Comparison of ENCODE assay signal across 22 cellular contexts in the genomic region with DNA sequence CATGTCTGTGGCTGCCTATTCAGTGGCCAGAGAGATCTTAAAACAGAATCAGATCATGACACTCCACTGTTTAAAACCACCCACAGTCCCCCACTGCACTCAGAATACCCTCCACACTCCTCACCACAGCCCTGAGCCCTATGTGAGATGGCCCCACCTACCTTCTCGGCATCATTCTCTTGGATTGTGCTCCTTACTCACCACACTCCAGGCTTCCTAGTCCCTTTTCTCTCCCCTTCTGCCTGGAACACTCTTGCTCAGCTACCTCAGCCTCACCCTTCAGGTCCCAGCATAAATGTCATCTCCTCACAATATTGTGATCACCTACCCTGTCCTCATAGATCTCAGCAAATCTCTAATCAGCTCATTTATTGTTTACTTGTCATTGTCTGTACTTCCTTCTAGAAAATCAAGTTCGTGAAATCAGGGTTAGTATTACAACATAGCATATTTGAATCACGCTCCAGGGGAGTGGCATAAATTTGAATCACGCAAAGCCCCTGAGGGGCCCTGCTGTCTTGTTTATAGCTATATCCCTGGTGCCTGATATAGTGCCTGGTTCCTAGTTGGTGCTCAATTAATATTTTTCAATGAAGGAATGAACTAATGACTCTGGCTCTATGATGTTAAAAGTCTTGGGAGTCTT. TPM values are rescaled to one million over a fixed set of nuclear protein-coding genes. Genes with fewer than 3 reads are reported as not detected.
"Had no signal": no experiment of that assay in that cellular context is flagged by ENCODE, and none has a peak within 500 bp of the region (broad histone marks: within the 10 kb centered on the region; RNA-seq: fewer than 3 reads in every experiment).

No MANE protein-coding gene starts in this region.

- H3K36me3 ChIP-seq: MG63, WERI-Rb-1 had no signal

- H3K4me2 ChIP-seq: KMS-11 had no signal

- H3K9ac ChIP-seq: KMS-11 had no signal

- H3K27ac ChIP-seq: KMS-11, SK-N-MC, WERI-Rb-1 had no signal

- FAIRE-seq: RCC 7860, TTC549 had no signal

- DNase-seq: activated CD4-positive, alpha-beta T cell treated with anti-CD3 and anti-CD28 coated beads for 4 hours; activated CD4-positive, alpha-beta T cell treated with anti-CD3 and anti-CD28 coated beads, Interleukin-2, amount 50 U/mL, for 4 hours; activated CD8-positive, alpha-beta memory T cell treated with anti-CD3 and anti-CD28 coated beads, Interleukin-2, amount 50 U/mL, for 48 hours; activated CD8-positive, alpha-beta T cell treated with anti-CD3 and anti-CD28 coated beads, Interleukin-2, amount 10 ng/mL, durations not matched to agents 7 days and 5 days; activated T-cell treated with anti-CD3 and anti-CD28 coated beads, Interleukin-2, amount 50 U/mL, for 1 hour; aorta; MG63; NCI-H1105; NCI-H1436; NCI-H1694 treated with DMSO at 0.1 percent for 48 hours; NCI-H2029 treated with DMSO at 0.1 percent for 48 hours; NCI-H446; NCI-H524; T-cell; T-helper 2 cell; T1000; WERI-Rb-1 had no signal

- H3K27me3 ChIP-seq: MG63 had no signal

- H3K4me3 ChIP-seq: MG63, SK-N-MC had no signal

- H3K9me3 ChIP-seq: MG63 had no signal

- ATAC-seq: activated CD8-positive, alpha-beta T cell treated with anti-CD3 and anti-CD28 coated beads, Interleukin-2, amount 10 ng/mL, durations not matched to agents 7 days and 5 days; Right ventricle myocardium inferior; T-cell had no signal

RNA-seq across cellular contexts. Expression of a gene that starts 42.8 kb away (rescaled TPM):
- total RNA-seq: activated CD8-positive, alpha-beta T cell treated with anti-CD3 and anti-CD28 coated beads, Interleukin-2, amount 10 ng/mL, durations not matched to agents 7 days and 5 days; aorta; Right ventricle myocardium inferior; T-cell had no signal
- polyA plus RNA-seq: aorta had no signal
